Comparison of ENCODE assay signal across 8 cellular contexts in genomic region chr7:88693131-88693530, GRCh38.
"Had no signal": no experiment of that assay in that cellular context is flagged by ENCODE, and none has a peak within 500 bp of the region (broad histone marks: within the 10 kb centered on the region; RNA-seq: fewer than 3 reads in every experiment).

No MANE protein-coding gene starts in this region.

- H3K4me3 ChIP-seq: GM12878 had no signal

- DNase-seq: GDM1, GF-D8 had no signal

- FAIRE-seq: G401.6, GM12878, GM12891, GM12892, GM18507, GM19239 had no signal

- ATAC-seq: GM12878 had no signal
